ENCODE assay signal across 10 cellular contexts in the genomic region with DNA sequence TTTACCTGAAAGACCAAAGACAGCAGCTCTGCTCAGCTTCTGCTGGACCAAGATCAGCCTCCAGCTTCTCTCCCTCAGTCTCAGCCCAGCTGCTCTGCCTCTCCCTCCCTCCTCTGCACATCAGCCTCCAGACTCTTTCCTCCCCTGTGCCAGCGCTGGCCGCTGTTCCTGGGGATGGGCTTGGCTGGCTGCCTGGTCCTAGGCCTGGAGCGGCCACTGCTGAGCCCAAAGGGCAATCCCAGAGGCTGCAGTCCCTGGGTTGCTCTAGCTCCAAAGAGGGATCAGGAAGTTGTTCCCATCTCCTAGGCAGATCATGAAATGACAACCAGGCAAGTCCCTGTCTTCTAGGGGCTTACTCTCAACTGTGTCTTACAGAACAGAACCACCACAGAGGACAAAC. TPM values are rescaled to one million over a fixed set of nuclear protein-coding genes. Genes with fewer than 3 reads are reported as not detected.
A peak's percentile ranks its signal among the peaks of the same experiment; 100 is the strongest.
DNase-seq lines count a peak whose midpoint lies in the region; ATAC-seq and TF ChIP-seq lines count a peak whose summit lies in the region.
"Had no signal": no experiment of that assay in that cellular context is flagged by ENCODE, and none has a peak within 500 bp of the region (broad histone marks: within the 10 kb centered on the region; RNA-seq: fewer than 3 reads in every experiment).

No MANE protein-coding gene starts in this region.

- H3K27ac ChIP-seq in lung (ENCODE audit: low read depth in 1 of 2, low read length in 1 of 2) (peak overlapping the region; percentile 26 to 38), transverse colon (peak overlapping the region; percentile 60 to 83 (median 74))

- no peak for TF ChIP-seq EP300 in transverse colon (IDR thresholded peaks at IDR 0.05; ENCODE audit: low read depth)

- in situ Hi-C loops in transverse colon (cut with MboI; ENCODE audit: low pct_ligation_motif_present in 1 of 4, low pct_unique_long_range_greater_than_20kb in 1 of 4, low sequenced_read_pairs in 3 of 4), result no loop called here
- in situ Hi-C loops in GM13977 (cut with MboI; ENCODE audit: low pct_unique_long_range_greater_than_20kb, low sequenced_read_pairs, unreplicated experiment), result no loop called here

- no peak for TF ChIP-seq POLR2A in transverse colon (IDR thresholded peaks at IDR 0.05)

- no peak for TF ChIP-seq CTCF in lung (IDR thresholded peaks at IDR 0.05; ENCODE audit: control extremely low read depth, extremely low read depth)
- no peak for TF ChIP-seq CTCF in transverse colon (IDR thresholded peaks at IDR 0.05)
- no peak for TF ChIP-seq CTCF in GM13977 (IDR thresholded peaks at IDR 0.05; ENCODE audit: extremely low read depth, insufficient read depth, missing control alignments)

- DNase-seq in NCI-H82 (lab: John Stamatoyannopoulos, UW) (peak; percentile 64), epidermal melanocyte (ENCODE audit: insufficient read length, low spot score) (peak; percentile 44), lung (ENCODE audit: low spot score) (peak; percentile 80), transverse colon (peak; percentile 88), T1000 (lab: John Stamatoyannopoulos, UW) (no peak), GM13977 (ENCODE audit: low spot score) (no peak), GOT3 (lab: John Stamatoyannopoulos, UW) (no peak)
- DNase-seq: NCI-H1694; stimulated activated CD4-positive, alpha-beta T cell treated with anti-CD3 and anti-CD28 coated beads, Interleukin-12 subunit alpha, Interleukin-12 subunit beta, amount 100 ng/mL, for 4 hours had no signal

- H3K4me3 ChIP-seq in lung (no peak overlapping the region), transverse colon (no peak overlapping the region)

- ATAC-seq in lung (ENCODE audit: insufficient read depth, low FRiP score) (no peak), HG02588 (IDR thresholded peaks at IDR 0.05; ENCODE audit: unreplicated experiment) (no peak)

- H3K36me3 ChIP-seq in lung (ENCODE audit: control insufficient read depth in 2 of 2, insufficient read depth in 2 of 2, low read length in 2 of 2) (no peaks in the 10 kb centered on the region), transverse colon (no peaks in the 10 kb centered on the region)

- intact Hi-C loops in transverse colon (cut with DNase I; ENCODE audit: low total_unique reads), result no loop called here

- H3K27me3 ChIP-seq in lung (ENCODE audit: control insufficient read depth, insufficient read depth) (no peaks in the 10 kb centered on the region), transverse colon (no peaks in the 10 kb centered on the region)

- 29 to 77% methylated on average over 3 of the region's 3 CpGs for WGBS in lung, 2 donors
- 23 to 60% methylated on average over 2 to 3 of the region's 3 CpGs for WGBS in transverse colon (ENCODE audit: low coverage in 1 of 2), 2 donors

- H3K9me3 ChIP-seq in lung (ENCODE audit: control insufficient read depth in 2 of 2, insufficient read depth in 1 of 2, low read length in 1 of 2) (no peaks in the 10 kb centered on the region), transverse colon (no peaks in the 10 kb centered on the region)

- H3K4me1 ChIP-seq in lung (ENCODE audit: control insufficient read depth in 2 of 2, insufficient read depth in 2 of 2, low read length in 2 of 2), result peaks cover 20 to 59% of the 10 kb centered on the region in 2 donors
- H3K4me1 ChIP-seq in transverse colon, result peaks cover 39 to 68% (median 55%) of the 10 kb centered on the region in 4 donors

RNA-seq across cellular contexts. Expression of a gene that starts 31.3 kb away (rescaled TPM):
- 10 to 100 TPM; 12.2 to 27.8 TPM for total RNA-seq in lung
- polyA plus RNA-seq in lung, result 1 to 10 TPM; 6.1 to 6.6 TPM
- total RNA-seq in transverse colon, result 10 to 100 TPM in 2 of 4 donors, 1 to 10 TPM in 2; 5.6 to 47.6 (median 10.5) TPM

RNA-seq across cellular contexts. Expression of a gene that starts 31.7 kb away (rescaled TPM):
- total RNA-seq in lung, result 10 to 100 TPM; 27.8 to 29.8 TPM
- polyA plus RNA-seq in lung, result 10 to 100 TPM; 32.5 to 50.5 TPM
- total RNA-seq in transverse colon, result 10 to 100 TPM in 3 of 4 donors, 1 to 10 TPM in 1; 7.9 to 74.6 (median 27.5) TPM

Comparison
In these comparisons a context has a peak if more than half of its experiments do, and no peak if none do; other contexts are left out.
1. DNase-seq: peak in NCI-H82 (single experiment), epidermal melanocyte (single experiment), lung (single experiment) and transverse colon (single experiment); none in T1000 (single experiment), GM13977 (single experiment) and GOT3 (single experiment).